In the genomic region with DNA sequence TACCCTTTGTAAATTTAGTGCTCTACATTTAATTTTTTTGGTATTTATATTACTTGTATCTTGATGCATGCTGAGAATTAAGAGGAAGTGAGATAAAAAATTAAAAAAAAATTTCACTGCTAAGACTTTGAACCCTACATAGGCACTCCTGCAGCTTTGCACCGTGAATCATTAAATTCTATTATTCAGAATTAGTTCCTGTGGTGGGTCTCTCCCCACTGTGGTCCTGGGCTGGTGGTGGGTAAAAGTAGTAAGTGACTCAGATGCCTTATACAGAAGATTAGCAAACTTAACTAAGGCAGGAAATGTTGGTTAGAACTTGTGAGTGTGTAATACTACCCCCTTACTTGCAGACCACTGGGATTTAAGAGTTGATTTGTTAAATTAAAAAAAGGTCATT, we compare ENCODE assay signal across 8 cellular contexts.
A peak's percentile ranks its signal among the peaks of the same experiment; 100 is the strongest.
DNase-seq lines count a peak whose midpoint lies in the region; ATAC-seq and TF ChIP-seq lines count a peak whose summit lies in the region.

No MANE protein-coding gene starts in this region.

- no peak for ATAC-seq in HG03025 (IDR thresholded peaks at IDR 0.05; ENCODE audit: low FRiP score, unreplicated experiment)

- DNase-seq in H4 (ENCODE audit: low spot score) = peak; percentile 26
- peak; percentile 59 for DNase-seq in NOMO-1 treated with DMSO at 0.1 percent for 48 hours (lab: John Stamatoyannopoulos, UW; ENCODE audit: unreplicated experiment)
- peak; percentile 48 for DNase-seq in choroid plexus epithelial cell (ENCODE audit: low read depth)
- peak; percentile 4 to 10 for DNase-seq in stimulated activated CD8-positive, alpha-beta memory T cell treated with anti-CD3 and anti-CD28 coated beads, Interleukin-2, amount 100 ng/mL, for 1 hour (ENCODE audit: low read depth in 2 of 2)
- DNase-seq in DMS53 treated with DMSO at 0.1 percent for 48 hours (lab: John Stamatoyannopoulos, UW; ENCODE audit: unreplicated experiment) = no peak
- no peak for DNase-seq in coronary artery (ENCODE audit: low spot score)
- DNase-seq in NCI-H1436 (lab: John Stamatoyannopoulos, UW) = no peak

- no peak overlapping the region for H3K4me3 ChIP-seq in choroid plexus epithelial cell (ENCODE audit: low read depth, low read length)
- H3K4me3 ChIP-seq in coronary artery = no peak overlapping the region

- TF ChIP-seq CTCF in choroid plexus epithelial cell (conservative IDR thresholded peaks at IDR 0.05; ENCODE audit: low read depth, low read length) (no peak), coronary artery (IDR thresholded peaks at IDR 0.05) (no peak)

- H3K27ac ChIP-seq in coronary artery = no peak overlapping the region

Comparison
In these comparisons a context has a peak if more than half of its experiments do, and no peak if none do; other contexts are left out.
1. DNase-seq: peak in H4 (single experiment), NOMO-1 treated with DMSO at 0.1 percent for 48 hours (single experiment), choroid plexus epithelial cell (single experiment) and stimulated activated CD8-positive, alpha-beta memory T cell treated with anti-CD3 and anti-CD28 coated beads, Interleukin-2, amount 100 ng/mL, for 1 hour (2 of 2); none in DMS53 treated with DMSO at 0.1 percent for 48 hours (single experiment), coronary artery (single experiment) and NCI-H1436 (single experiment).